Comparison of ENCODE assay signal across 8 cellular contexts in genomic region chr11:64224891-64225607, GRCh38. TPM values are rescaled to one million over a fixed set of nuclear protein-coding genes. Genes with fewer than 3 reads are reported as not detected.
A peak's percentile ranks its signal among the peaks of the same experiment; 100 is the strongest.
DNase-seq lines count a peak whose midpoint lies in the region; ATAC-seq and TF ChIP-seq lines count a peak whose summit lies in the region.

No MANE protein-coding gene starts in this region.

- peak; percentile 63 for DNase-seq in Right ventricle myocardium inferior (ENCODE audit: missing footprints)
- DNase-seq in Right ventricle myocardium superior: no peak
- DNase-seq in astrocyte of the cerebellum (ENCODE audit: low read depth): no peak
- no peak for DNase-seq in lung (ENCODE audit: low spot score)
- no peak for DNase-seq in SKM-1 treated with dmso at 0.1 percent for 144 hours (lab: John Stamatoyannopoulos, UW; ENCODE audit: unreplicated experiment)
- DNase-seq in NCI-H2171 (lab: John Stamatoyannopoulos, UW): no peak

- H3K27ac ChIP-seq in lung (ENCODE audit: low read depth in 1 of 2, low read length in 1 of 2) (peak overlapping the region in 1 of 2 donors; percentile 91), urinary bladder (ENCODE audit: low read depth) (no peak overlapping the region)

- TF ChIP-seq CTCF in astrocyte of the cerebellum (IDR thresholded peaks at IDR 0.05; ENCODE audit: low read depth, low read length, missing control alignments) (no peak), lung (IDR thresholded peaks at IDR 0.05; ENCODE audit: control extremely low read depth, extremely low read depth) (no peak)

- H3K4me3 ChIP-seq in astrocyte of the cerebellum (ENCODE audit: low read depth, low read length) (peak overlapping the region; percentile 61), lung (peak overlapping the region; percentile 66), urinary bladder (ENCODE audit: low read depth, low read length) (peak overlapping the region; percentile 62)

- H3K36me3 ChIP-seq in lung (ENCODE audit: control insufficient read depth in 2 of 2, insufficient read depth in 2 of 2, low read length in 2 of 2): peaks cover 0 to 26% of the 10 kb centered on the region in 2 donors
- no peaks in the 10 kb centered on the region for H3K36me3 ChIP-seq in urinary bladder (ENCODE audit: insufficient read depth)

- H3K27me3 ChIP-seq in lung (ENCODE audit: control insufficient read depth, insufficient read depth): no peaks in the 10 kb centered on the region

- H3K4me1 ChIP-seq in lung (ENCODE audit: control insufficient read depth in 2 of 2, insufficient read depth in 2 of 2, low read length in 2 of 2): peaks cover 0 to 13% of the 10 kb centered on the region in 2 donors
- no peaks in the 10 kb centered on the region for H3K4me1 ChIP-seq in urinary bladder (ENCODE audit: insufficient read depth)

- intact Hi-C loops in Right ventricle myocardium inferior (cut with DNase I) (no loop called here), Right ventricle myocardium superior (cut with DNase I) (no loop called here)

- no peaks in the 10 kb centered on the region for H3K9me3 ChIP-seq in lung (ENCODE audit: control insufficient read depth in 2 of 2, insufficient read depth in 1 of 2, low read length in 1 of 2)

- in situ Hi-C loops in astrocyte of the cerebellum (cut with HindIII; ENCODE audit: low sequenced_read_pairs): loop anchor here (25.0 kb wide), 1 partner anchor 412 kb away; no protein-coding TSS in a partner anchor

- WGBS in lung, 2 donors: 61% methylated on average over 21 to 22 of the region's 22 CpGs
- 62% methylated on average over 22 of the region's 22 CpGs for WGBS in urinary bladder

- ATAC-seq in Right ventricle myocardium inferior: no peak
- no peak for ATAC-seq in Right ventricle myocardium superior (ENCODE audit: poor library complexity)
- ATAC-seq in lung (ENCODE audit: insufficient read depth, low FRiP score): no peak
- no peak for ATAC-seq in GM18861 (IDR thresholded peaks at IDR 0.05; ENCODE audit: unreplicated experiment)

RNA-seq across cellular contexts. Expression of gene TRPT1, which starts 0.9 kb away (rescaled TPM):
- 71.9 TPM for total RNA-seq in Right ventricle myocardium inferior
- 79.8 TPM for total RNA-seq in Right ventricle myocardium superior
- 10 to 100 TPM; 18.3 to 34.0 TPM for total RNA-seq in lung
- polyA plus RNA-seq in lung: 10 to 100 TPM; 34.6 to 62.5 TPM
- 12.7 TPM for total RNA-seq in urinary bladder
- polyA plus RNA-seq in urinary bladder: 45.3 TPM

RNA-seq across cellular contexts. Expression of gene NUDT22, which starts 1.0 kb away (rescaled TPM):
- total RNA-seq in Right ventricle myocardium inferior (66.4 TPM), Right ventricle myocardium superior (60.8 TPM), lung (10 to 100 TPM; 23.7 to 90.2 TPM), urinary bladder (15.4 TPM)
- polyA plus RNA-seq in lung (10 to 100 TPM; 62.0 to 67.8 TPM), urinary bladder (61.0 TPM)

RNA-seq across cellular contexts. Expression of gene DNAJC4, which starts 5.3 kb away (rescaled TPM):
- total RNA-seq in Right ventricle myocardium inferior (53.5 TPM), Right ventricle myocardium superior (58.0 TPM), lung (10 to 100 TPM; 22.7 to 34.1 TPM), urinary bladder (10.7 TPM)
- polyA plus RNA-seq in lung (10 to 100 TPM; 34.6 to 58.4 TPM), urinary bladder (57.6 TPM)

RNA-seq across cellular contexts. Expression of gene VEGFB, which starts 9.3 kb away (rescaled TPM):
- total RNA-seq in Right ventricle myocardium inferior: 272 TPM
- 276 TPM for total RNA-seq in Right ventricle myocardium superior
- 100 to 1,000 TPM in 1 of 2 donors, 10 to 100 TPM in 1; 37.8 to 124 TPM for total RNA-seq in lung
- 100 to 1,000 TPM in 1 of 2 donors, 10 to 100 TPM in 1; 43.7 to 115 TPM for polyA plus RNA-seq in lung
- total RNA-seq in urinary bladder: 18.9 TPM
- 123 TPM for polyA plus RNA-seq in urinary bladder

RNA-seq across cellular contexts. Expression of gene FKBP2, which starts 15.8 kb away (rescaled TPM):
- 50.6 TPM for total RNA-seq in Right ventricle myocardium inferior
- total RNA-seq in Right ventricle myocardium superior: 41.6 TPM
- 10 to 100 TPM; 65.2 to 93.0 TPM for total RNA-seq in lung
- polyA plus RNA-seq in lung: 100 to 1,000 TPM; 207 to 397 TPM
- 29.2 TPM for total RNA-seq in urinary bladder
- 167 TPM for polyA plus RNA-seq in urinary bladder
